19 cellular contexts compared by ENCODE assay signal in genomic region chr12:53951577-53952334, GRCh38. TPM values are rescaled to one million over a fixed set of nuclear protein-coding genes. Genes with fewer than 3 reads are reported as not detected.
A peak's percentile ranks its signal among the peaks of the same experiment; 100 is the strongest.
DNase-seq lines count a peak whose midpoint lies in the region; ATAC-seq, FAIRE-seq and TF ChIP-seq lines count a peak whose summit lies in the region.
"Had no signal": no experiment of that assay in that cellular context is flagged by ENCODE, and none has a peak within 500 bp of the region (broad histone marks: within the 10 kb centered on the region; RNA-seq: fewer than 3 reads in every experiment).

No MANE protein-coding gene starts in this region.

- BruUV-seq in GM12878 (replicated peaks; lab: Mats Ljungman, UMichigan) = no TSS peak

- no peak overlapping the region for H3K4me2 ChIP-seq in GM12878 (ENCODE audit: control insufficient read depth, insufficient read depth)
- peak overlapping the region; percentile 7 for H3K4me2 ChIP-seq in trophoblast cell (ENCODE audit: low read length)
- H3K4me2 ChIP-seq: KMS-11 had no signal

- ATAC-seq in GM12878 = no peak
- ATAC-seq: activated CD4-positive, CD25-positive, alpha-beta regulatory T cell treated with anti-CD3 and anti-CD28 coated beads, Interleukin-2, amount 50 U/mL, for 24 hours had no signal

- H4K8ac ChIP-seq in trophoblast cell (ENCODE audit: low read depth, low read length) = no peak overlapping the region

- 26% methylated on average over 47 of the region's 47 CpGs for WGBS in GM12878 (ENCODE audit: insufficient coverage, insufficient replicate concordance, low lambda C conversion rate, missing lambda C conversion rate)
- no CpG with 5 or more reads among the region's 47 CpGs for WGBS in trophoblast cell (ENCODE audit: extremely low coverage, insufficient coverage, insufficient read length)

- H3K27me3 ChIP-seq in GM12878 (replicated peaks in 1 of 2; ENCODE audit: control insufficient read depth in 2 of 2, insufficient read depth in 2 of 2, low read length in 1 of 2) = peaks cover 37 to 43% of the 10 kb centered on the region in 2 experiments
- peaks cover 74% of the 10 kb centered on the region for H3K27me3 ChIP-seq in trophoblast cell (ENCODE audit: insufficient read depth, low read length)

- H3K4me3 ChIP-seq in GM12878 (no peak overlapping the region), trophoblast cell (ENCODE audit: low read depth, low read length) (no peak overlapping the region)
- H3K4me3 ChIP-seq: left ventricle myocardium inferior, stomach had no signal

- CTCF ChIA-PET in activated naive CD4-positive, alpha-beta T cell treated with anti-CD3 and anti-CD28 coated beads for 36 hours (lab: Charles Lee) = interaction anchor here (0.7 kb wide), 1 partner anchor 57 kb away, joined by 3 read pairs; the partner anchor contains the start of gene HOXC8
- CTCF ChIA-PET in GM12878 (lab: Yijun Ruan, JAX) = interaction anchor here (0.6 kb wide), 1 partner anchor 13 kb away, joined by 3 read pairs; no protein-coding TSS in a partner anchor

- no peak overlapping the region for H2BK12ac ChIP-seq in trophoblast cell (ENCODE audit: low read length)

- no peak overlapping the region for H4K12ac ChIP-seq in trophoblast cell (ENCODE audit: low read depth, low read length)

- no peak for FAIRE-seq in GM12878 (lab: Jason Lieb, UNC)

- no peaks in the 10 kb centered on the region for H3K79me2 ChIP-seq in GM12878 (ENCODE audit: control insufficient read depth, insufficient read depth, low read length)
- no peaks in the 10 kb centered on the region for H3K79me2 ChIP-seq in trophoblast cell (ENCODE audit: control insufficient read depth, insufficient read depth, low read length, poor library complexity)

- no peak overlapping the region for H3K27ac Mint-ChIP-seq in activated naive CD4-positive, alpha-beta T cell treated with anti-CD3 and anti-CD28 coated beads for 36 hours

- no peak overlapping the region for H2AK5ac ChIP-seq in trophoblast cell (ENCODE audit: low read length)

- H3K9me3 Mint-ChIP-seq in activated naive CD4-positive, alpha-beta T cell treated with anti-CD3 and anti-CD28 coated beads for 36 hours = no peaks in the 10 kb centered on the region

- TF ChIP-seq RAD21 in GM12878 (IDR thresholded peaks at IDR 0.05; ENCODE audit: insufficient read depth, low read depth, low read length) = no peak

- no peaks in the 10 kb centered on the region for H3K4me1 ChIP-seq in GM12878 (ENCODE audit: control insufficient read depth, insufficient read depth, low read length)
- H3K4me1 ChIP-seq in trophoblast cell (ENCODE audit: control insufficient read depth in 1 of 2, insufficient read depth in 2 of 2, low read length in 2 of 2) = peaks cover 19 to 24% of the 10 kb centered on the region in 2 experiments

- H3K9me3 ChIP-seq in GM12878 (replicated peaks; ENCODE audit: control insufficient read depth, insufficient read depth, low read length) (no peaks in the 10 kb centered on the region), trophoblast cell (ENCODE audit: insufficient read depth, low read depth, low read length) (peaks cover 18% of the 10 kb centered on the region)
- H3K9me3 ChIP-seq: left ventricle myocardium inferior had no signal

- H3K79me1 ChIP-seq in trophoblast cell (ENCODE audit: low read length) = no peaks in the 10 kb centered on the region

- H2AFZ ChIP-seq in GM12878 (ENCODE audit: control insufficient read depth, low read depth, low read length) = no peak overlapping the region
- H2AFZ ChIP-seq in trophoblast cell (ENCODE audit: insufficient read depth, low read length, poor library complexity) = no peak overlapping the region

- SMC1A ChIA-PET in GM12878 (lab: Charles Lee; ENCODE audit: uncharacterized antibody, unreplicated experiment) = no interaction called here

- H3K27me3 Mint-ChIP-seq in activated naive CD4-positive, alpha-beta T cell treated with anti-CD3 and anti-CD28 coated beads for 36 hours (ENCODE audit: low read depth) = peaks cover 83% of the 10 kb centered on the region

- in situ Hi-C loops in GM12878 (cut with MboI) = no loop called here

- peak overlapping the region; percentile 21 for H3K4me3 Mint-ChIP-seq in activated naive CD4-positive, alpha-beta T cell treated with anti-CD3 and anti-CD28 coated beads for 36 hours

- TF ChIP-seq EP300 in GM12878 (IDR thresholded peaks at IDR 0.05; ENCODE audit: borderline replicate concordance in 1 of 2, control insufficient read depth in 1 of 2, low read depth in 2 of 2, low read length in 2 of 2) = no peak

- no peak overlapping the region for H2BK5ac ChIP-seq in trophoblast cell (ENCODE audit: low read depth, low read length, poor library complexity)

- H3K27ac ChIP-seq in GM12878 (ENCODE audit: control insufficient read depth, insufficient read depth) (no peak overlapping the region), trophoblast cell (ENCODE audit: low read depth, low read length) (no peak overlapping the region)
- H3K27ac ChIP-seq: HL-60, KMS-11, left ventricle myocardium inferior, stomach had no signal

- H4K91ac ChIP-seq in trophoblast cell (ENCODE audit: low read depth, low read length) = no peak overlapping the region

- no peaks in the 10 kb centered on the region for H4K20me1 ChIP-seq in GM12878 (ENCODE audit: control insufficient read depth, insufficient read depth)

- POLR2A ChIA-PET in GM12878 (lab: Charles Lee) = no interaction called here

- TF ChIP-seq CTCF in GM12878 (IDR thresholded peaks at IDR 0.05 in 2 of 3, conservative IDR thresholded peaks at IDR 0.05 in 1 of 3; ENCODE audit: control insufficient read depth in 2 of 3, extremely low read depth in 1 of 3, insufficient read depth in 1 of 3, low read depth in 3 of 3, low read length in 3 of 3) = no peak

- H2BK120ac ChIP-seq in trophoblast cell (ENCODE audit: insufficient read depth, low read length, poor library complexity) = no peak overlapping the region

- no peak overlapping the region for H3K18ac ChIP-seq in trophoblast cell (ENCODE audit: low read length)

- no peak overlapping the region for H3K23ac ChIP-seq in trophoblast cell (ENCODE audit: low read length)

- RAD21 ChIA-PET in GM12878 (lab: Charles Lee; ENCODE audit: unreplicated experiment) = interaction anchor here (1.3 kb wide), 1 partner anchor 249 kb away, joined by 3 read pairs; no protein-coding TSS in a partner anchor

- no peak for DNase-seq in activated naive CD4-positive, alpha-beta T cell treated with anti-CD3 and anti-CD28 coated beads for 36 hours
- no peak for DNase-seq in activated naive CD4-positive, alpha-beta T cell (lab: John Stamatoyannopoulos, UW)
- DNase-seq in GM12878 (ENCODE audit: low read depth, low spot score) (no peak), trophoblast cell (no peak), NCI-H2081 treated with DMSO at 0.1 percent for 48 hours (lab: John Stamatoyannopoulos, UW) (no peak), cerebellar cortex (ENCODE audit: low spot score) (no peak)
- DNase-seq: amygdala, COR-L47, left ventricle myocardium inferior, NCI-H1105, NCI-H2171, stomach had no signal

- H3K9ac ChIP-seq in GM12878 (ENCODE audit: control insufficient read depth, insufficient read depth, low read length) (no peak overlapping the region), trophoblast cell (ENCODE audit: low read length) (no peak overlapping the region)
- H3K9ac ChIP-seq: KMS-11 had no signal

- H3K14ac ChIP-seq in trophoblast cell (ENCODE audit: low read length) = no peak overlapping the region

- peaks cover 35% of the 10 kb centered on the region for H3K4me1 Mint-ChIP-seq in activated naive CD4-positive, alpha-beta T cell treated with anti-CD3 and anti-CD28 coated beads for 36 hours (ENCODE audit: low read depth)

- no peaks in the 10 kb centered on the region for H3K36me3 ChIP-seq in GM12878 (ENCODE audit: control insufficient read depth in 2 of 2, insufficient read depth in 2 of 2, low read length in 1 of 2)
- no peaks in the 10 kb centered on the region for H3K36me3 ChIP-seq in trophoblast cell (ENCODE audit: control insufficient read depth in 1 of 2, insufficient read depth in 2 of 2, low read length in 2 of 2)
- H3K36me3 ChIP-seq: left ventricle myocardium inferior, stomach had no signal

- intact Hi-C loops in activated naive CD4-positive, alpha-beta T cell treated with anti-CD3 and anti-CD28 coated beads for 36 hours (cut with micrococcal nuclease) = loop anchor here (5.0 kb wide), 2 partner anchors 36 to 101 kb away; partner anchors contain the start of genes HOXC10 and HOXC4
- intact Hi-C loops in GM12878 (cut with micrococcal nuclease; ENCODE audit: unreplicated experiment) = no loop called here

- no peak for TF ChIP-seq POLR2A in GM12878 (IDR thresholded peaks at IDR 0.05; ENCODE audit: low read depth, low read length)

- no peaks in the 10 kb centered on the region for H3K36me3 Mint-ChIP-seq in activated naive CD4-positive, alpha-beta T cell treated with anti-CD3 and anti-CD28 coated beads for 36 hours (ENCODE audit: low read depth)

- no peak overlapping the region for H3K4ac ChIP-seq in trophoblast cell (ENCODE audit: low read depth, low read length)

RNA-seq across cellular contexts. Expression of gene HOXC12, which starts 2.9 kb away (rescaled TPM):
- total RNA-seq in activated naive CD4-positive, alpha-beta T cell treated with anti-CD3 and anti-CD28 coated beads for 36 hours = not detected
- not detected in 2 replicates for total RNA-seq in GM12878 (2013; cell fraction: nucleolus; rRNA removed)
- total RNA-seq in GM12878 (2014; rRNA removed) = not detected in 2 replicates
- not detected in 2 replicates for total RNA-seq in GM12878 (2014; rRNA removed; fragmentation: Illumina TruSeq; extraction: Trizol)
- total RNA-seq in GM12878 (2021) = not detected in 2 replicates
- polyA plus RNA-seq in GM12878 (2011; ENCODE audit: low read depth) = not detected
- polyA plus RNA-seq in GM12878 (2011; rRNA removed) = not detected in 2 replicates
- polyA plus RNA-seq in GM12878 (2011; cell fraction: cytosol; rRNA removed) = not detected in 2 replicates
- polyA plus RNA-seq in GM12878 (2011; cell fraction: nucleus; rRNA removed) = not detected in 2 replicates
- not detected in 2 replicates for polyA plus RNA-seq in GM12878 (2012)
- not detected in 2 replicates for polyA plus RNA-seq in GM12878 (2014; fragmentation: Illumina TruSeq; extraction: Trizol)
- not detected for polyA plus RNA-seq in GM12878 (2014; fragmentation: Nextera tagmentation; extraction: Ambion mirVana)
- not detected in 2 replicates for polyA plus RNA-seq in GM12878 (2014; rRNA removed)
- not detected for polyA plus RNA-seq in GM12878 (2016; fragmentation: Nextera tagmentation; extraction: Ambion mirVana)
- not detected in 2 replicates for polyA minus RNA-seq in GM12878 (2011; rRNA and poly(A)+ RNA removed)
- polyA minus RNA-seq in GM12878 (2011; cell fraction: cytosol; rRNA and poly(A)+ RNA removed) = not detected in 2 replicates
- polyA minus RNA-seq in GM12878 (2011; cell fraction: nucleus; rRNA and poly(A)+ RNA removed) = not detected in 2 replicates
- polyA plus RNA-seq in trophoblast cell (2013) = 0.07 and 0.11 TPM in 2 replicates
- total RNA-seq: cerebellum; left ventricle myocardium inferior; pulmonary artery endothelial cell; stomach; T-helper 1 cell treated with Interleukin-12 subunit alpha and Interleukin-12 subunit beta and Interleukin-4 antibody, amounts not matched to agents 30 ng/mL and 1 ng/mL, for 36 hours had no signal
- polyA plus RNA-seq: stomach had no signal

RNA-seq across cellular contexts. Expression of gene HOXC13, which starts 13.1 kb away (rescaled TPM):
- not detected for total RNA-seq in activated naive CD4-positive, alpha-beta T cell treated with anti-CD3 and anti-CD28 coated beads for 36 hours
- not detected in 2 replicates for total RNA-seq in GM12878 (2013; cell fraction: nucleolus; rRNA removed)
- not detected in 2 replicates for total RNA-seq in GM12878 (2014; rRNA removed)
- not detected in 2 replicates for total RNA-seq in GM12878 (2014; rRNA removed; fragmentation: Illumina TruSeq; extraction: Trizol)
- not detected in 2 replicates for total RNA-seq in GM12878 (2021)
- not detected for polyA plus RNA-seq in GM12878 (2011; ENCODE audit: low read depth)
- polyA plus RNA-seq in GM12878 (2011; rRNA removed) = not detected in 2 replicates
- polyA plus RNA-seq in GM12878 (2011; cell fraction: cytosol; rRNA removed) = not detected in 2 replicates
- not detected in 2 replicates for polyA plus RNA-seq in GM12878 (2011; cell fraction: nucleus; rRNA removed)
- not detected in 2 replicates for polyA plus RNA-seq in GM12878 (2012)
- not detected in 2 replicates for polyA plus RNA-seq in GM12878 (2014; fragmentation: Illumina TruSeq; extraction: Trizol)
- polyA plus RNA-seq in GM12878 (2014; fragmentation: Nextera tagmentation; extraction: Ambion mirVana) = not detected
- polyA plus RNA-seq in GM12878 (2014; rRNA removed) = not detected in 2 replicates
- polyA plus RNA-seq in GM12878 (2016; fragmentation: Nextera tagmentation; extraction: Ambion mirVana) = not detected
- not detected in 2 replicates for polyA minus RNA-seq in GM12878 (2011; rRNA and poly(A)+ RNA removed)
- not detected in 2 replicates for polyA minus RNA-seq in GM12878 (2011; cell fraction: cytosol; rRNA and poly(A)+ RNA removed)
- not detected in 2 replicates for polyA minus RNA-seq in GM12878 (2011; cell fraction: nucleus; rRNA and poly(A)+ RNA removed)
- polyA plus RNA-seq in trophoblast cell (2013) = 8.8 and 9.2 TPM in 2 replicates
- total RNA-seq: cerebellum; fibroblast of villous mesenchyme; left ventricle myocardium inferior; pulmonary artery endothelial cell; stomach; T-helper 1 cell treated with Interleukin-12 subunit alpha and Interleukin-12 subunit beta and Interleukin-4 antibody, amounts not matched to agents 30 ng/mL and 1 ng/mL, for 36 hours had no signal
- polyA plus RNA-seq: stomach had no signal

RNA-seq across cellular contexts. Expression of gene HOXC11, which starts 21.2 kb away (rescaled TPM):
- not detected for total RNA-seq in activated naive CD4-positive, alpha-beta T cell treated with anti-CD3 and anti-CD28 coated beads for 36 hours
- not detected in 2 replicates for total RNA-seq in GM12878 (2013; cell fraction: nucleolus; rRNA removed)
- total RNA-seq in GM12878 (2014; rRNA removed) (not detected in 2 replicates), GM12878 (2014; rRNA removed; fragmentation: Illumina TruSeq; extraction: Trizol) (not detected in 2 replicates), GM12878 (2021) (not detected in 2 replicates)
- polyA plus RNA-seq in GM12878 (2011; ENCODE audit: low read depth) = 0.12 TPM
- polyA plus RNA-seq in GM12878 (2011; rRNA removed) (not detected in 2 replicates), GM12878 (2014; fragmentation: Illumina TruSeq; extraction: Trizol) (not detected in 2 replicates), GM12878 (2014; fragmentation: Nextera tagmentation; extraction: Ambion mirVana) (not detected), GM12878 (2014; rRNA removed) (not detected in 2 replicates), GM12878 (2016; fragmentation: Nextera tagmentation; extraction: Ambion mirVana) (not detected)
- not detected in 2 replicates for polyA plus RNA-seq in GM12878 (2011; cell fraction: cytosol; rRNA removed)
- polyA plus RNA-seq in GM12878 (2011; cell fraction: nucleus; rRNA removed) = not detected in 2 replicates
- not detected in 2 replicates for polyA plus RNA-seq in GM12878 (2012)
- polyA minus RNA-seq in GM12878 (2011; rRNA and poly(A)+ RNA removed) = not detected in 2 replicates
- polyA minus RNA-seq in GM12878 (2011; cell fraction: cytosol; rRNA and poly(A)+ RNA removed) = 0.73 TPM in 1 of 2 replicates, not detected in the other
- not detected in 2 replicates for polyA minus RNA-seq in GM12878 (2011; cell fraction: nucleus; rRNA and poly(A)+ RNA removed)
- polyA plus RNA-seq in trophoblast cell (2013) = 0.22 and 0.29 TPM in 2 replicates
- total RNA-seq: cerebellum; left ventricle myocardium inferior; pulmonary artery endothelial cell; stomach; T-helper 1 cell treated with Interleukin-12 subunit alpha and Interleukin-12 subunit beta and Interleukin-4 antibody, amounts not matched to agents 30 ng/mL and 1 ng/mL, for 36 hours had no signal
- polyA plus RNA-seq: stomach had no signal

RNA-seq across cellular contexts. Expression of gene HOTAIR, which starts 23.0 kb away (rescaled TPM):
- not detected for total RNA-seq in activated naive CD4-positive, alpha-beta T cell treated with anti-CD3 and anti-CD28 coated beads for 36 hours
- not detected in 2 replicates for total RNA-seq in GM12878 (2013; cell fraction: nucleolus; rRNA removed)
- total RNA-seq in GM12878 (2014; rRNA removed) (not detected in 2 replicates), GM12878 (2014; rRNA removed; fragmentation: Illumina TruSeq; extraction: Trizol) (not detected in 2 replicates), GM12878 (2021) (not detected in 2 replicates)
- not detected for polyA plus RNA-seq in GM12878 (2011; ENCODE audit: low read depth)
- polyA plus RNA-seq in GM12878 (2011; rRNA removed) (not detected in 2 replicates), GM12878 (2014; fragmentation: Illumina TruSeq; extraction: Trizol) (not detected in 2 replicates), GM12878 (2014; fragmentation: Nextera tagmentation; extraction: Ambion mirVana) (not detected), GM12878 (2014; rRNA removed) (not detected in 2 replicates), GM12878 (2016; fragmentation: Nextera tagmentation; extraction: Ambion mirVana) (not detected)
- polyA plus RNA-seq in GM12878 (2011; cell fraction: cytosol; rRNA removed) = not detected in 2 replicates
- not detected in 2 replicates for polyA plus RNA-seq in GM12878 (2011; cell fraction: nucleus; rRNA removed)
- polyA plus RNA-seq in GM12878 (2012) = not detected in 2 replicates
- not detected in 2 replicates for polyA minus RNA-seq in GM12878 (2011; rRNA and poly(A)+ RNA removed)
- not detected in 2 replicates for polyA minus RNA-seq in GM12878 (2011; cell fraction: cytosol; rRNA and poly(A)+ RNA removed)
- polyA minus RNA-seq in GM12878 (2011; cell fraction: nucleus; rRNA and poly(A)+ RNA removed) = not detected in 2 replicates
- 1.5 and 1.6 TPM in 2 replicates for polyA plus RNA-seq in trophoblast cell (2013)
- total RNA-seq: cerebellum; left ventricle myocardium inferior; pulmonary artery endothelial cell; stomach; T-helper 1 cell treated with Interleukin-12 subunit alpha and Interleukin-12 subunit beta and Interleukin-4 antibody, amounts not matched to agents 30 ng/mL and 1 ng/mL, for 36 hours had no signal
- polyA plus RNA-seq: stomach had no signal

RNA-seq across cellular contexts. Expression of gene HOXC10, which starts 33.2 kb away (rescaled TPM):
- not detected for total RNA-seq in activated naive CD4-positive, alpha-beta T cell treated with anti-CD3 and anti-CD28 coated beads for 36 hours
- not detected in 2 replicates for total RNA-seq in GM12878 (2013; cell fraction: nucleolus; rRNA removed)
- not detected in 2 replicates for total RNA-seq in GM12878 (2014; rRNA removed)
- not detected in 2 replicates for total RNA-seq in GM12878 (2014; rRNA removed; fragmentation: Illumina TruSeq; extraction: Trizol)
- 0.59 TPM in 1 of 2 replicates, not detected in the other for total RNA-seq in GM12878 (2021)
- not detected for polyA plus RNA-seq in GM12878 (2011; ENCODE audit: low read depth)
- polyA plus RNA-seq in GM12878 (2011; rRNA removed) = not detected in 2 replicates
- polyA plus RNA-seq in GM12878 (2011; cell fraction: cytosol; rRNA removed) = 0.03 TPM in 1 of 2 replicates, not detected in the other
- not detected in 2 replicates for polyA plus RNA-seq in GM12878 (2011; cell fraction: nucleus; rRNA removed)
- not detected in 2 replicates for polyA plus RNA-seq in GM12878 (2012)
- not detected in 2 replicates for polyA plus RNA-seq in GM12878 (2014; fragmentation: Illumina TruSeq; extraction: Trizol)
- polyA plus RNA-seq in GM12878 (2014; fragmentation: Nextera tagmentation; extraction: Ambion mirVana) = not detected
- polyA plus RNA-seq in GM12878 (2014; rRNA removed) = not detected in 2 replicates
- not detected for polyA plus RNA-seq in GM12878 (2016; fragmentation: Nextera tagmentation; extraction: Ambion mirVana)
- not detected in 2 replicates for polyA minus RNA-seq in GM12878 (2011; rRNA and poly(A)+ RNA removed)
- not detected in 2 replicates for polyA minus RNA-seq in GM12878 (2011; cell fraction: cytosol; rRNA and poly(A)+ RNA removed)
- 0.24 TPM in 1 of 2 replicates, not detected in the other for polyA minus RNA-seq in GM12878 (2011; cell fraction: nucleus; rRNA and poly(A)+ RNA removed)
- polyA plus RNA-seq in trophoblast cell (2013) = 0.03 and 0.04 TPM in 2 replicates
- total RNA-seq: cerebellum; left ventricle myocardium inferior; pulmonary artery endothelial cell; stomach; T-helper 1 cell treated with Interleukin-12 subunit alpha and Interleukin-12 subunit beta and Interleukin-4 antibody, amounts not matched to agents 30 ng/mL and 1 ng/mL, for 36 hours had no signal
- polyA plus RNA-seq: stomach had no signal
